ENCODE assay signal across 1 cellular context in genomic region chr16:30379165-30379783, GRCh38.
TF ChIP-seq lines count a peak whose summit lies in the region.

No MANE protein-coding gene starts in this region.

TF ChIP-seq in GM12878, 131 proteins besides CTCF, POLR2A, EP300 and RAD21:
- 0 out of 2 replicates have a peak, but pooled peaks have one; percentile 40 for TF ChIP-seq BACH1 (IDR thresholded peaks at IDR 0.05; ENCODE audit: borderline replicate concordance)
- TF ChIP-seq IKZF1 (conservative IDR thresholded peaks at IDR 0.05): no peak
- TF ChIP-seq HSF1 (IDR thresholded peaks at IDR 0.05; ENCODE audit: low read depth, low read length): no peak
- no peak for TF ChIP-seq SREBF2 (IDR thresholded peaks at IDR 0.05; ENCODE audit: low read length)
- peak; percentile 34; the same call in 1 of the 2 replicates for TF ChIP-seq GATAD2B (conservative IDR thresholded peaks at IDR 0.05; ENCODE audit: low read depth)
- peak; percentile 34 for TF ChIP-seq MEF2B (IDR thresholded peaks at IDR 0.05; ENCODE audit: partially characterized antibody, poor library complexity, severe bottlenecking)
- TF ChIP-seq RUNX3 (IDR thresholded peaks at IDR 0.05; ENCODE audit: low read length): peak; percentile 3; the same call in 1 of the 2 replicates
- no peak for TF ChIP-seq ESRRA (IDR thresholded peaks at IDR 0.05; ENCODE audit: low read length)
- TF ChIP-seq STAT1 (conservative IDR thresholded peaks at IDR 0.05): no peak
- TF ChIP-seq NR2F1 (conservative IDR thresholded peaks at IDR 0.05): 0 out of 2 replicates have a peak, but pooled peaks have one; percentile 9
- TF ChIP-seq ZNF622 (IDR thresholded peaks at IDR 0.05): no peak
- TF ChIP-seq, protein P1, sequence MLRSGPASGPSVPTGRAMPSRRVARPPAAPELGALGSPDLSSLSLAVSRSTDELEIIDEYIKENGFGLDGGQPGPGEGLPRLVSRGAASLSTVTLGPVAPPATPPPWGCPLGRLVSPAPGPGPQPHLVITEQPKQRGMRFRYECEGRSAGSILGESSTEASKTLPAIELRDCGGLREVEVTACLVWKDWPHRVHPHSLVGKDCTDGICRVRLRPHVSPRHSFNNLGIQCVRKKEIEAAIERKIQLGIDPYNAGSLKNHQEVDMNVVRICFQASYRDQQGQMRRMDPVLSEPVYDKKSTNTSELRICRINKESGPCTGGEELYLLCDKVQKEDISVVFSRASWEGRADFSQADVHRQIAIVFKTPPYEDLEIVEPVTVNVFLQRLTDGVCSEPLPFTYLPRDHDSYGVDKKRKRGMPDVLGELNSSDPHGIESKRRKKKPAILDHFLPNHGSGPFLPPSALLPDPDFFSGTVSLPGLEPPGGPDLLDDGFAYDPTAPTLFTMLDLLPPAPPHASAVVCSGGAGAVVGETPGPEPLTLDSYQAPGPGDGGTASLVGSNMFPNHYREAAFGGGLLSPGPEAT (IDR thresholded peaks at IDR 0.05; ENCODE audit: low read depth): no peak
- TF ChIP-seq LARP7 (IDR thresholded peaks at IDR 0.05): peak; percentile 32; the same call in 1 of the 2 replicates
